10 cellular contexts compared by ENCODE assay signal in genomic region chr22:50400406-50400805, GRCh38. TPM values are rescaled to one million over a fixed set of nuclear protein-coding genes. Genes with fewer than 3 reads are reported as not detected.
DNase-seq lines count a peak whose midpoint lies in the region; ATAC-seq and TF ChIP-seq lines count a peak whose summit lies in the region.
"Had no signal": no experiment of that assay in that cellular context is flagged by ENCODE, and none has a peak within 500 bp of the region (broad histone marks: within the 10 kb centered on the region; RNA-seq: fewer than 3 reads in every experiment).

No MANE protein-coding gene starts in this region.

- H3K36me3 ChIP-seq in A673 (ENCODE audit: insufficient read depth, low read length, poor library complexity, severe bottlenecking) (peaks cover 13% of the 10 kb centered on the region), vagina (peaks cover 0 to 9% of the 10 kb centered on the region in 2 donors)

- no peaks in the 10 kb centered on the region for H3K36me3 Mint-ChIP-seq in natural killer cell

- no peak for TF ChIP-seq POLR2A in vagina (IDR thresholded peaks at IDR 0.05)

- H3K4me1 ChIP-seq in A673 (ENCODE audit: insufficient read depth, low read length, poor library complexity, severe bottlenecking): peaks cover 28% of the 10 kb centered on the region
- H3K4me1 ChIP-seq in vagina: peaks cover 17% of the 10 kb centered on the region

- POLR2A ChIA-PET in A673 (lab: Charles Lee; ENCODE audit: low non-redundant PET): no interaction called here

- no peak for ATAC-seq in natural killer cell
- no peak for ATAC-seq in GM18519 (IDR thresholded peaks at IDR 0.05; ENCODE audit: low FRiP score, unreplicated experiment)
- no peak for ATAC-seq in HG02885 (IDR thresholded peaks at IDR 0.05; ENCODE audit: poor library complexity, unreplicated experiment)
- no peak for ATAC-seq in HG03457 (IDR thresholded peaks at IDR 0.05; ENCODE audit: unreplicated experiment)

- DNase-seq in A673 (ENCODE audit: low spot score) (no peak), HL-60 (ENCODE audit: low read depth in 1 of 2, low spot score in 1 of 2) (no peak), caudate nucleus (lab: John Stamatoyannopoulos, UW) (no peak), natural killer cell (no peak), vagina (ENCODE audit: extremely low spot score in 2 of 2) (no peak)
- DNase-seq: esophagus squamous epithelium had no signal

- H3K9me3 Mint-ChIP-seq in natural killer cell: no peaks in the 10 kb centered on the region

- intact Hi-C loops in A673 (cut with micrococcal nuclease; ENCODE audit: unreplicated experiment): no loop called here
- intact Hi-C loops in natural killer cell (cut with micrococcal nuclease): no loop called here
- intact Hi-C loops in vagina (cut with DNase I): no loop called here

- H3K27me3 ChIP-seq in A673 (replicated peaks; ENCODE audit: insufficient read depth, low read depth, low read length, poor library complexity) (no peaks in the 10 kb centered on the region), HL-60 (ENCODE audit: insufficient read depth, poor library complexity, severe bottlenecking) (no peaks in the 10 kb centered on the region), vagina (no peaks in the 10 kb centered on the region)
- H3K27me3 ChIP-seq: BE2C, esophagus squamous epithelium had no signal

- H3K27ac ChIP-seq in A673 (ENCODE audit: low read depth, low read length, poor library complexity, severe bottlenecking) (peak overlapping the region; percentile 80), HL-60 (replicated peaks) (peak overlapping the region; percentile 2; the same call in 1 of the 2 replicates), caudate nucleus (ENCODE audit: low read depth, low read length) (peak overlapping the region; percentile 49), vagina (no peak overlapping the region)

- H3K9me3 ChIP-seq in A673 (ENCODE audit: low read depth, low read length, poor library complexity, severe bottlenecking): no peaks in the 10 kb centered on the region
- H3K9me3 ChIP-seq in vagina: no peaks in the 10 kb centered on the region
- H3K9me3 ChIP-seq: BE2C, esophagus squamous epithelium had no signal

- peak overlapping the region; percentile 68 for H3K4me3 Mint-ChIP-seq in natural killer cell

- TSS peak; percentile 30 for BruUV-seq in A673 (replicated peaks; lab: Mats Ljungman, UMichigan)

- H3K4me1 Mint-ChIP-seq in natural killer cell: peaks cover 55 to 57% of the 10 kb centered on the region in 2 donors

- no peak for TF ChIP-seq CTCF in A673 (conservative IDR thresholded peaks at IDR 0.05; ENCODE audit: low read depth, low read length)
- no peak for TF ChIP-seq CTCF in HL-60 (IDR thresholded peaks at IDR 0.05; ENCODE audit: insufficient read depth, low read length)
- TF ChIP-seq CTCF in natural killer cell (IDR thresholded peaks at IDR 0.05): no peak
- TF ChIP-seq CTCF in vagina (IDR thresholded peaks at IDR 0.05): no peak

- CTCF ChIA-PET in A673 (lab: Charles Lee): interaction anchor here (0.9 to 1.1 kb wide), 2 partner anchors 34 to 125 kb away, joined by 3 to 4 read pairs; no protein-coding TSS in a partner anchor

- peak overlapping the region; percentile 89 to 93 for H3K27ac Mint-ChIP-seq in natural killer cell

- H3K4me3 ChIP-seq in A673 (ENCODE audit: low read depth, low read length, poor library complexity, severe bottlenecking) (no peak overlapping the region), HL-60 (replicated peaks; ENCODE audit: insufficient read depth, low read length) (no peak overlapping the region), vagina (no peak overlapping the region)
- H3K4me3 ChIP-seq: esophagus squamous epithelium had no signal

- H3K27me3 Mint-ChIP-seq in natural killer cell (ENCODE audit: low read depth in 2 of 2): no peaks in the 10 kb centered on the region

RNA-seq across cellular contexts. Expression of gene PPP6R2, which starts 57.3 kb away (rescaled TPM):
- 64.6 and 66.7 TPM in 2 replicates for total RNA-seq in A673 (2021)
- total RNA-seq in natural killer cell: 100 to 1,000 TPM in 1 of 3 donors, 10 to 100 TPM in 2; 76.0 to 103 (median 78.1) TPM
- total RNA-seq in vagina: 49.1 TPM
